Comparison of ENCODE assay signal across 15 cellular contexts in the genomic region with DNA sequence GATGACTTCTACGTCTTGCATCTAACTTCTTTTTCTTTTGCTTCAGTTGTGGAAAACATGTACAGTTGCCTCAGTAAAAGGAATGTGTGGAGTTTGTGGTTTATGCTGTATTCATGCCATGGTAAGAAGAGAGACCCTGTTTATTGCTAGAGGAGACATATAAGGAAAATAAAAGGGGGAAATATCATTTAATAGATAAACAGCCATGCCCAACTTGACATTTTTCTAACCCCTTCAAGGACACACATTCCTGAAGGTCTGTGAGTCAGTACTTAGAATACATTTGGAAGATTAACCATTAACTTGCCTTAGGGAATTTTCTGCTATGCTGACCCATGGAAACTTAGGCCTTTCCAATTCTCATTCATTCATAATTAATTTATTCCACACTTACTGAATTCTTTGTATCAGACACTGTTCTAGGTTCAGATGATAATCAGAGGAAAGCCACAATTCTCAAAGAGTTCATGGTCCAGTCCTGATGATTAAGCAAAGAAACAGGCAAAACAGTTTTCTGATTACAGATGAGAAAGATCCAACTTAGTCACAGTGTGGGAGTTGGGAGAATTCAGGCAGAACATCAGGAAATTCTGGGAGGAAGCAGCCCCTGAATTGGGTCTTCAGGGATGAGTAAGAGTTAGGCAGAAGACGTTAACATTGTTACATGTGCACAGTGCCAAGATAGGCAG.
DNase-seq lines count a peak whose midpoint lies in the region; ATAC-seq and TF ChIP-seq lines count a peak whose summit lies in the region.
"Had no signal": no experiment of that assay in that cellular context is flagged by ENCODE, and none has a peak within 500 bp of the region (broad histone marks: within the 10 kb centered on the region; RNA-seq: fewer than 3 reads in every experiment).

No MANE protein-coding gene starts in this region.

- TF ChIP-seq POLR2A in uterus (IDR thresholded peaks at IDR 0.05): no peak

- H3K4me3 ChIP-seq in kidney epithelial cell (ENCODE audit: low read depth, low read length) (no peak overlapping the region), uterus (no peak overlapping the region)
- H3K4me3 ChIP-seq: right atrium auricular region had no signal

- no peak overlapping the region for H3K4me3 Mint-ChIP-seq in T-helper 1 cell treated with Interleukin-12 subunit alpha and Interleukin-12 subunit beta and Interleukin-4 antibody, amounts not matched to agents 30 μg/mL and 1 μg/mL, for 36 hours
- no peak overlapping the region for H3K4me3 Mint-ChIP-seq in activated naive CD8-positive, alpha-beta T cell treated with anti-CD3 and anti-CD28 coated beads for 36 hours
- H3K4me3 Mint-ChIP-seq in activated T-helper 2 cell treated with anti-CD3 and anti-CD28 coated beads, Interferon-gamma antibody, Interleukin-2, Interleukin-4, amounts not matched to agents 10 μg/mL and 5 μg/mL and 100 μg/mL, durations not matched to agents 14 hours and 24 hours and 36 hours (ENCODE audit: low read depth): no peak overlapping the region
- H3K4me3 Mint-ChIP-seq: activated T-helper 1 cell treated with anti-CD3 and anti-CD28 coated beads, Interleukin-12 subunit alpha, Interleukin-12 subunit beta, Interleukin-2, Interleukin-4 antibody, amounts not matched to agents 30 ng/mL and 10 ng/mL and 1 ng/mL, durations not matched to agents 14 hours and 24 hours and 36 hours; T-helper 2 cell treated with Interferon-gamma antibody and Interleukin-4, amounts not matched to agents 5 μg/mL and 100 μg/mL, for 36 hours had no signal

- H3K27me3 ChIP-seq in kidney epithelial cell (ENCODE audit: control insufficient read depth, insufficient read depth, low read length) (no peaks in the 10 kb centered on the region), uterus (no peaks in the 10 kb centered on the region)
- H3K27me3 ChIP-seq: right atrium auricular region had no signal

- H3K9me3 Mint-ChIP-seq in T-helper 1 cell treated with Interleukin-12 subunit alpha and Interleukin-12 subunit beta and Interleukin-4 antibody, amounts not matched to agents 30 μg/mL and 1 μg/mL, for 36 hours: no peaks in the 10 kb centered on the region
- peaks cover 4% of the 10 kb centered on the region for H3K9me3 Mint-ChIP-seq in activated naive CD8-positive, alpha-beta T cell treated with anti-CD3 and anti-CD28 coated beads for 36 hours
- no peaks in the 10 kb centered on the region for H3K9me3 Mint-ChIP-seq in activated T-helper 2 cell treated with anti-CD3 and anti-CD28 coated beads, Interferon-gamma antibody, Interleukin-2, Interleukin-4, amounts not matched to agents 10 μg/mL and 5 μg/mL and 100 μg/mL, durations not matched to agents 14 hours and 24 hours and 36 hours
- H3K9me3 Mint-ChIP-seq: activated T-helper 1 cell treated with anti-CD3 and anti-CD28 coated beads, Interleukin-12 subunit alpha, Interleukin-12 subunit beta, Interleukin-2, Interleukin-4 antibody, amounts not matched to agents 30 ng/mL and 10 ng/mL and 1 ng/mL, durations not matched to agents 14 hours and 24 hours and 36 hours; T-helper 2 cell treated with Interferon-gamma antibody and Interleukin-4, amounts not matched to agents 5 μg/mL and 100 μg/mL, for 36 hours had no signal

- TF ChIP-seq CTCF in kidney epithelial cell (IDR thresholded peaks at IDR 0.05; ENCODE audit: insufficient read depth, low read length, poor library complexity, severe bottlenecking): no peak
- TF ChIP-seq CTCF in uterus (IDR thresholded peaks at IDR 0.05): no peak

- H3K4me1 Mint-ChIP-seq in T-helper 1 cell treated with Interleukin-12 subunit alpha and Interleukin-12 subunit beta and Interleukin-4 antibody, amounts not matched to agents 30 μg/mL and 1 μg/mL, for 36 hours (ENCODE audit: low read depth): no peaks in the 10 kb centered on the region
- no peaks in the 10 kb centered on the region for H3K4me1 Mint-ChIP-seq in activated naive CD8-positive, alpha-beta T cell treated with anti-CD3 and anti-CD28 coated beads for 36 hours
- H3K4me1 Mint-ChIP-seq in activated T-helper 2 cell treated with anti-CD3 and anti-CD28 coated beads, Interferon-gamma antibody, Interleukin-2, Interleukin-4, amounts not matched to agents 10 μg/mL and 5 μg/mL and 100 μg/mL, durations not matched to agents 14 hours and 24 hours and 36 hours (ENCODE audit: low read depth): no peaks in the 10 kb centered on the region

- peaks cover 5% of the 10 kb centered on the region for H3K27me3 Mint-ChIP-seq in T-helper 1 cell treated with Interleukin-12 subunit alpha and Interleukin-12 subunit beta and Interleukin-4 antibody, amounts not matched to agents 30 μg/mL and 1 μg/mL, for 36 hours (ENCODE audit: low read depth)
- H3K27me3 Mint-ChIP-seq in activated naive CD8-positive, alpha-beta T cell treated with anti-CD3 and anti-CD28 coated beads for 36 hours: peaks cover 3% of the 10 kb centered on the region
- no peaks in the 10 kb centered on the region for H3K27me3 Mint-ChIP-seq in activated T-helper 2 cell treated with anti-CD3 and anti-CD28 coated beads, Interferon-gamma antibody, Interleukin-2, Interleukin-4, amounts not matched to agents 10 μg/mL and 5 μg/mL and 100 μg/mL, durations not matched to agents 14 hours and 24 hours and 36 hours (ENCODE audit: low read depth)

- intact Hi-C loops in activated T-helper 2 cell treated with anti-CD3 and anti-CD28 coated beads, Interferon-gamma antibody, Interleukin-2, Interleukin-4, amounts not matched to agents 10 μg/mL and 5 μg/mL and 100 μg/mL, durations not matched to agents 14 hours and 24 hours and 36 hours (cut with micrococcal nuclease): no loop called here
- intact Hi-C loops in uterus (cut with DNase I; ENCODE audit: low total_unique reads): no loop called here

- H3K36me3 ChIP-seq in kidney epithelial cell (ENCODE audit: control insufficient read depth, insufficient read depth, low read length) (no peaks in the 10 kb centered on the region), uterus (no peaks in the 10 kb centered on the region)
- H3K36me3 ChIP-seq: right atrium auricular region had no signal

- no peak for ATAC-seq in GM21717 (IDR thresholded peaks at IDR 0.05; ENCODE audit: unreplicated experiment)

- H3K36me3 Mint-ChIP-seq in T-helper 1 cell treated with Interleukin-12 subunit alpha and Interleukin-12 subunit beta and Interleukin-4 antibody, amounts not matched to agents 30 μg/mL and 1 μg/mL, for 36 hours (ENCODE audit: low read depth): no peaks in the 10 kb centered on the region
- no peaks in the 10 kb centered on the region for H3K36me3 Mint-ChIP-seq in activated naive CD8-positive, alpha-beta T cell treated with anti-CD3 and anti-CD28 coated beads for 36 hours
- no peaks in the 10 kb centered on the region for H3K36me3 Mint-ChIP-seq in activated T-helper 2 cell treated with anti-CD3 and anti-CD28 coated beads, Interferon-gamma antibody, Interleukin-2, Interleukin-4, amounts not matched to agents 10 μg/mL and 5 μg/mL and 100 μg/mL, durations not matched to agents 14 hours and 24 hours and 36 hours (ENCODE audit: low read depth)

- peak overlapping the region in 1 of 2 donors; percentile 12 for H3K27ac ChIP-seq in uterus
- H3K27ac ChIP-seq: right atrium auricular region had no signal

- H3K9me3 ChIP-seq in uterus: no peaks in the 10 kb centered on the region
- H3K9me3 ChIP-seq: right atrium auricular region had no signal

- H3K4me1 ChIP-seq in uterus: no peaks in the 10 kb centered on the region

- DNase-seq in T-helper 1 cell: no peak
- DNase-seq in astrocyte of the hippocampus (ENCODE audit: low read depth, low spot score): peak; percentile 88
- peak; percentile 89 for DNase-seq in kidney epithelial cell (ENCODE audit: low read depth)
- no peak for DNase-seq in activated naive CD8-positive, alpha-beta T cell treated with anti-CD3 and anti-CD28 coated beads for 36 hours
- no peak for DNase-seq in activated T-helper 2 cell treated with anti-CD3 and anti-CD28 coated beads, Interferon-gamma antibody, Interleukin-2, Interleukin-4, amounts not matched to agents 10 μg/mL and 5 μg/mL and 100 μg/mL, durations not matched to agents 14 hours and 24 hours and 36 hours (ENCODE audit: low spot score)
- no peak for DNase-seq in uterus
- DNase-seq: 8988T; effector CD8-positive, alpha-beta T cell; islet precursor cell; NCI-H748 treated with DMSO at 0.1 percent for 48 hours had no signal

- H3K27ac Mint-ChIP-seq in T-helper 1 cell treated with Interleukin-12 subunit alpha and Interleukin-12 subunit beta and Interleukin-4 antibody, amounts not matched to agents 30 μg/mL and 1 μg/mL, for 36 hours: peak overlapping the region; percentile 34
- H3K27ac Mint-ChIP-seq in activated naive CD8-positive, alpha-beta T cell treated with anti-CD3 and anti-CD28 coated beads for 36 hours: no peak overlapping the region
- H3K27ac Mint-ChIP-seq in activated T-helper 2 cell treated with anti-CD3 and anti-CD28 coated beads, Interferon-gamma antibody, Interleukin-2, Interleukin-4, amounts not matched to agents 10 μg/mL and 5 μg/mL and 100 μg/mL, durations not matched to agents 14 hours and 24 hours and 36 hours: no peak overlapping the region
- H3K27ac Mint-ChIP-seq: activated T-helper 1 cell treated with anti-CD3 and anti-CD28 coated beads, Interleukin-12 subunit alpha, Interleukin-12 subunit beta, Interleukin-2, Interleukin-4 antibody, amounts not matched to agents 30 ng/mL and 10 ng/mL and 1 ng/mL, durations not matched to agents 14 hours and 24 hours and 36 hours; T-helper 2 cell treated with Interferon-gamma antibody and Interleukin-4, amounts not matched to agents 5 μg/mL and 100 μg/mL, for 36 hours had no signal

Comparison
In these comparisons a context has a peak if more than half of its experiments do, and no peak if none do; other contexts are left out.
1. DNase-seq: peak in astrocyte of the hippocampus (single experiment) and kidney epithelial cell (single experiment); none in T-helper 1 cell (0 of 5), activated naive CD8-positive, alpha-beta T cell treated with anti-CD3 and anti-CD28 coated beads for 36 hours (single experiment), activated T-helper 2 cell treated with anti-CD3 and anti-CD28 coated beads, Interferon-gamma antibody, Interleukin-2, Interleukin-4, amounts not matched to agents 10 μg/mL and 5 μg/mL and 100 μg/mL, durations not matched to agents 14 hours and 24 hours and 36 hours (single experiment) and uterus (0 of 2).